ENCODE assay signal across 15 cellular contexts in genomic region chr17:7633093-7633492, GRCh38. TPM values are rescaled to one million over a fixed set of nuclear protein-coding genes. Genes with fewer than 3 reads are reported as not detected.
DNase-seq lines count a peak whose midpoint lies in the region; TF ChIP-seq lines count a peak whose summit lies in the region.
"Had no signal": no experiment of that assay in that cellular context is flagged by ENCODE, and none has a peak within 500 bp of the region (broad histone marks: within the 10 kb centered on the region; RNA-seq: fewer than 3 reads in every experiment).

No MANE protein-coding gene starts in this region.

- peaks cover 38% of the 10 kb centered on the region for H3K4me1 Mint-ChIP-seq in brain
- H3K4me1 Mint-ChIP-seq in HFFc6 (ENCODE audit: low read depth) = no peaks in the 10 kb centered on the region

- peak; percentile 69 for DNase-seq in H7
- DNase-seq in islet precursor cell = no peak
- DNase-seq in HFFc6 = no peak
- DNase-seq: activated CD4-positive, alpha-beta T cell treated with anti-CD3 and anti-CD28 coated beads for 1 hour; NCI-H2227 treated with DMSO at 0.1 percent for 48 hours had no signal

- H3K9me3 ChIP-seq in parathyroid adenoma (ENCODE audit: control insufficient read depth, low read length) = no peaks in the 10 kb centered on the region
- H3K9me3 ChIP-seq: BLaER1, ovary, thoracic aorta had no signal

- no peaks in the 10 kb centered on the region for H3K36me3 ChIP-seq in H7 (replicated peaks; ENCODE audit: control insufficient read depth, insufficient read depth, low read length)
- no peaks in the 10 kb centered on the region for H3K36me3 ChIP-seq in parathyroid adenoma (ENCODE audit: control insufficient read depth, insufficient read depth, low read length)
- H3K36me3 ChIP-seq: BLaER1, ovary, thoracic aorta had no signal

- peak overlapping the region; percentile 3 for H3K27ac ChIP-seq in parathyroid adenoma
- H3K27ac ChIP-seq: BLaER1, ovary, thoracic aorta had no signal

- no peak overlapping the region for H3K9ac ChIP-seq in parathyroid adenoma
- H3K9ac ChIP-seq: BLaER1 had no signal

- H3K79me2 ChIP-seq in parathyroid adenoma = no peaks in the 10 kb centered on the region

- H3K9me3 Mint-ChIP-seq in brain (no peaks in the 10 kb centered on the region), HFFc6 (no peaks in the 10 kb centered on the region)
- H3K9me3 Mint-ChIP-seq: activated naive CD4-positive, alpha-beta T cell treated with anti-CD3 and anti-CD28 coated beads, Interleukin-2, amount 10 ng/mL, durations not matched to agents 7 days and 5 days had no signal

- H3K27ac Mint-ChIP-seq in brain (peak overlapping the region; percentile 76 to 86 (median 80)), HFFc6 (no peak overlapping the region)

- peaks cover under 1% of the 10 kb centered on the region for H3K27me3 Mint-ChIP-seq in brain
- H3K27me3 Mint-ChIP-seq in HFFc6 (ENCODE audit: insufficient read depth) = peaks cover 4% of the 10 kb centered on the region

- H3K36me3 Mint-ChIP-seq in brain (no peaks in the 10 kb centered on the region), HFFc6 (ENCODE audit: low read depth) (no peaks in the 10 kb centered on the region)
- H3K36me3 Mint-ChIP-seq: activated naive CD4-positive, alpha-beta T cell treated with anti-CD3 and anti-CD28 coated beads, Interleukin-2, amount 10 ng/mL, durations not matched to agents 7 days and 5 days had no signal

- H3K27me3 ChIP-seq in H7 (ENCODE audit: control insufficient read depth, insufficient read depth, low read length) (no peaks in the 10 kb centered on the region), parathyroid adenoma (ENCODE audit: control insufficient read depth, insufficient read depth, low read length) (no peaks in the 10 kb centered on the region)
- H3K27me3 ChIP-seq: BLaER1, ovary had no signal

- TF ChIP-seq CTCF in brain (conservative IDR thresholded peaks at IDR 0.05) (no peak), parathyroid adenoma (IDR thresholded peaks at IDR 0.05) (no peak), HFFc6 (IDR thresholded peaks at IDR 0.05) (no peak)

- H3K4me2 ChIP-seq in parathyroid adenoma (ENCODE audit: low read length) = no peak overlapping the region
- H3K4me2 ChIP-seq: BLaER1 had no signal

- no peak overlapping the region for H3K4me3 ChIP-seq in H7 (ENCODE audit: insufficient read depth, low read depth, low read length)
- no peak overlapping the region for H3K4me3 ChIP-seq in parathyroid adenoma (ENCODE audit: low read depth, low read length)
- H3K4me3 ChIP-seq: BLaER1, ovary, thoracic aorta had no signal

- peaks cover 25% of the 10 kb centered on the region for H3K4me1 ChIP-seq in parathyroid adenoma

- peak overlapping the region; percentile 85 for H2AFZ ChIP-seq in parathyroid adenoma

- H3K4me3 Mint-ChIP-seq in brain (no peak overlapping the region), HFFc6 (no peak overlapping the region)
- H3K4me3 Mint-ChIP-seq: activated naive CD4-positive, alpha-beta T cell treated with anti-CD3 and anti-CD28 coated beads, Interleukin-2, amount 10 ng/mL, durations not matched to agents 7 days and 5 days had no signal

RNA-seq across cellular contexts. Expression of gene SHBG, which starts 3.2 kb away (rescaled TPM):
- 0.35 and 1.5 TPM in 2 replicates for total RNA-seq in H7 (2014; rRNA removed; shearing (Covaris generic))
- 2.3 TPM for polyA plus RNA-seq in brain (ENCODE audit: insufficient read depth, low read depth, low replicate concordance)
- total RNA-seq in HFFc6 (2021; fragmentation: NEBNext Ultra II Directional; extraction: Animal tissue kit (Norgen Biotek cat#: 25700)) = 1 to 10 TPM in 1 of 6 experiments, under 1 TPM in 5; 0.36 to 1.2 (median 0.79) TPM
- total RNA-seq: HT-29, left colon, M059J, skeletal muscle tissue, thoracic aorta had no signal

RNA-seq across cellular contexts. Expression of gene SAT2, which starts 5.5 kb away (rescaled TPM):
- 45.5 and 55.8 TPM in 2 replicates for total RNA-seq in H7 (2014; rRNA removed; shearing (Covaris generic))
- 79.2 TPM for polyA plus RNA-seq in brain (ENCODE audit: insufficient read depth, low read depth, low replicate concordance)
- total RNA-seq in HFFc6 (2021; fragmentation: NEBNext Ultra II Directional; extraction: Animal tissue kit (Norgen Biotek cat#: 25700)) = 10 to 100 TPM; 39.2 to 55.0 (median 43.5) TPM

RNA-seq across cellular contexts. Expression of gene ATP1B2, which starts 17.6 kb away (rescaled TPM):
- total RNA-seq in H7 (2014; rRNA removed; shearing (Covaris generic)) = 1.6 and 7.0 TPM in 2 replicates
- polyA plus RNA-seq in brain (ENCODE audit: insufficient read depth, low read depth, low replicate concordance) = 149 TPM
- not detected for total RNA-seq in HFFc6 (2021; fragmentation: NEBNext Ultra II Directional; extraction: Animal tissue kit (Norgen Biotek cat#: 25700))
- total RNA-seq: HT-29 had no signal

RNA-seq across cellular contexts. Expression of gene FXR2, which starts 18.4 kb away (rescaled TPM):
- total RNA-seq in H7 (2014; rRNA removed; shearing (Covaris generic)) = 49.0 and 52.0 TPM in 2 replicates
- polyA plus RNA-seq in brain (ENCODE audit: insufficient read depth, low read depth, low replicate concordance) = 127 TPM
- total RNA-seq in HFFc6 (2021; fragmentation: NEBNext Ultra II Directional; extraction: Animal tissue kit (Norgen Biotek cat#: 25700)) = 10 to 100 TPM; 49.3 to 62.3 (median 51.5) TPM

RNA-seq across cellular contexts. Expression of gene SOX15, which starts 43.2 kb away (rescaled TPM):
- 33.8 and 44.0 TPM in 2 replicates for total RNA-seq in H7 (2014; rRNA removed; shearing (Covaris generic))
- 5.3 TPM for polyA plus RNA-seq in brain (ENCODE audit: insufficient read depth, low read depth, low replicate concordance)
- 1 to 10 TPM in 1 of 6 experiments, under 1 TPM in 5; 0.62 to 1.0 (median 0.81) TPM for total RNA-seq in HFFc6 (2021; fragmentation: NEBNext Ultra II Directional; extraction: Animal tissue kit (Norgen Biotek cat#: 25700))
- total RNA-seq: HT-29, M059J, skeletal muscle tissue had no signal
